In the genomic region with DNA sequence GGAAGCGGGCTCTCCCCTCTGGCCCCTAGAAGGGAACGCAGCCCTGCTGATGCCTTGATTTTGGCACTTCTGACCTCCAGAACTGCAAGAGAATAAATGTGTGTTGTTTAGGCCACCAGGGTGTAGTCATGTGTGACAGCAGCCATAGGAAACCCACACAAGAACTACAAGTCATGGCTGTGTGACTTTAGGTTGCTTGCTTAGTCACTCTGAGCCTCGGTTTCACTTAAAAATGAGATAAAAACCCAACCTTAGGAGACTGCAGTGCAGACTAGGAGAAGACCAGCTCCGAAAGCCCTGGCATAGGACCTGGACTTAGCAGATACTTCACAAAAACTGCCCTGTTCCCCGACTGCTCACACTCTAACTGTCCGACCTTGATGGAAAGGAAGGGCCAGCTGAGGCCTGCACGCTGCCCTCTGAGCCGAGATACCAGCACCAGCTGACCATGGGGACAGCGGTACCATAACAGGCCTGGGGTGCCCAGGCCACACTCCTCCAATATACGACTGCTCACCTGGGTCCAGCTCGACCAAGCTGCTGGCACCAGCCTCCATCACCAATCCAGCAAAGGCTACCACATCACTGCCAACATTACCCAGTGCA, we compare ENCODE assay signal across 2 cellular contexts.
TF ChIP-seq lines count a peak whose summit lies in the region.

No MANE protein-coding gene starts in this region.

TF ChIP-seq in HepG2, 621 proteins besides CTCF, POLR2A, EP300 and RAD21:
- TF ChIP-seq ZNF253 (CRISPR knock-in tag; IDR thresholded peaks at IDR 0.05; ENCODE audit: borderline replicate concordance) (peak; percentile 16; the same call in 1 of the 2 replicates), ZFX (CRISPR knock-in tag; IDR thresholded peaks at IDR 0.05; ENCODE audit: low read depth) (peak; percentile 25; the same call in 1 of the 2 replicates), SYNCRIP (IDR thresholded peaks at IDR 0.05; ENCODE audit: insufficient read depth, low read depth, low read length) (no peak), SPEN (CRISPR knock-in tag; IDR thresholded peaks at IDR 0.05; ENCODE audit: low read depth) (0 out of 2 replicates have a peak, but pooled peaks have one; percentile 5), ZNF768 (CRISPR knock-in tag; IDR thresholded peaks at IDR 0.05) (peak; percentile 90), MIXL1 (CRISPR knock-in tag; IDR thresholded peaks at IDR 0.05) (no peak), NFE2 (CRISPR knock-in tag; IDR thresholded peaks at IDR 0.05) (no peak), MED8 (CRISPR knock-in tag; IDR thresholded peaks at IDR 0.05; ENCODE audit: insufficient replicate concordance) (peak; percentile 45), MED13 (CRISPR knock-in tag; IDR thresholded peaks at IDR 0.05) (no peak), ZEB1 (IDR thresholded peaks at IDR 0.05; ENCODE audit: insufficient replicate concordance, low read depth) (no peak), KMT2A (CRISPR knock-in tag; IDR thresholded peaks at IDR 0.05) (no peak)
- TF ChIP-seq, protein P1, sequence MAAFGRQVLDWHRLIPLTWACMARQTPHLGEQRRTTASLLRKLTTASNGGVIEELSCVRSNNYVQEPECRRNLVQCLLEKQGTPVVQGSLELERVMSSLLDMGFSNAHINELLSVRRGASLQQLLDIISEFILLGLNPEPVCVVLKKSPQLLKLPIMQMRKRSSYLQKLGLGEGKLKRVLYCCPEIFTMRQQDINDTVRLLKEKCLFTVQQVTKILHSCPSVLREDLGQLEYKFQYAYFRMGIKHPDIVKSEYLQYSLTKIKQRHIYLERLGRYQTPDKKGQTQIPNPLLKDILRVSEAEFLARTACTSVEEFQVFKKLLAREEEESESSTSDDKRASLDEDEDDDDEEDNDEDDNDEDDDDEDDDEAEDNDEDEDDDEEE (CRISPR knock-in tag; IDR thresholded peaks at IDR 0.05), result 0 out of 2 replicates have a peak, but pooled peaks have one; percentile 56
- TF ChIP-seq, protein P2, sequence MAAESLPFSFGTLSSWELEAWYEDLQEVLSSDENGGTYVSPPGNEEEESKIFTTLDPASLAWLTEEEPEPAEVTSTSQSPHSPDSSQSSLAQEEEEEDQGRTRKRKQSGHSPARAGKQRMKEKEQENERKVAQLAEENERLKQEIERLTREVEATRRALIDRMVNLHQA (CRISPR knock-in tag; IDR thresholded peaks at IDR 0.05), result no peak
- TF ChIP-seq, protein P3, sequence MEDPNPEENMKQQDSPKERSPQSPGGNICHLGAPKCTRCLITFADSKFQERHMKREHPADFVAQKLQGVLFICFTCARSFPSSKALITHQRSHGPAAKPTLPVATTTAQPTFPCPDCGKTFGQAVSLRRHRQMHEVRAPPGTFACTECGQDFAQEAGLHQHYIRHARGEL (CRISPR knock-in tag; IDR thresholded peaks at IDR 0.05), result 0 out of 2 replicates have a peak, but pooled peaks have one; percentile 29
- TF ChIP-seq, protein P4, sequence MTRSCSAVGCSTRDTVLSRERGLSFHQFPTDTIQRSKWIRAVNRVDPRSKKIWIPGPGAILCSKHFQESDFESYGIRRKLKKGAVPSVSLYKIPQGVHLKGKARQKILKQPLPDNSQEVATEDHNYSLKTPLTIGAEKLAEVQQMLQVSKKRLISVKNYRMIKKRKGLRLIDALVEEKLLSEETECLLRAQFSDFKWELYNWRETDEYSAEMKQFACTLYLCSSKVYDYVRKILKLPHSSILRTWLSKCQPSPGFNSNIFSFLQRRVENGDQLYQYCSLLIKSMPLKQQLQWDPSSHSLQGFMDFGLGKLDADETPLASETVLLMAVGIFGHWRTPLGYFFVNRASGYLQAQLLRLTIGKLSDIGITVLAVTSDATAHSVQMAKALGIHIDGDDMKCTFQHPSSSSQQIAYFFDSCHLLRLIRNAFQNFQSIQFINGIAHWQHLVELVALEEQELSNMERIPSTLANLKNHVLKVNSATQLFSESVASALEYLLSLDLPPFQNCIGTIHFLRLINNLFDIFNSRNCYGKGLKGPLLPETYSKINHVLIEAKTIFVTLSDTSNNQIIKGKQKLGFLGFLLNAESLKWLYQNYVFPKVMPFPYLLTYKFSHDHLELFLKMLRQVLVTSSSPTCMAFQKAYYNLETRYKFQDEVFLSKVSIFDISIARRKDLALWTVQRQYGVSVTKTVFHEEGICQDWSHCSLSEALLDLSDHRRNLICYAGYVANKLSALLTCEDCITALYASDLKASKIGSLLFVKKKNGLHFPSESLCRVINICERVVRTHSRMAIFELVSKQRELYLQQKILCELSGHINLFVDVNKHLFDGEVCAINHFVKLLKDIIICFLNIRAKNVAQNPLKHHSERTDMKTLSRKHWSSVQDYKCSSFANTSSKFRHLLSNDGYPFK (CRISPR knock-in tag; IDR thresholded peaks at IDR 0.05; ENCODE audit: borderline replicate concordance), result no peak
- TF ChIP-seq, protein P5, sequence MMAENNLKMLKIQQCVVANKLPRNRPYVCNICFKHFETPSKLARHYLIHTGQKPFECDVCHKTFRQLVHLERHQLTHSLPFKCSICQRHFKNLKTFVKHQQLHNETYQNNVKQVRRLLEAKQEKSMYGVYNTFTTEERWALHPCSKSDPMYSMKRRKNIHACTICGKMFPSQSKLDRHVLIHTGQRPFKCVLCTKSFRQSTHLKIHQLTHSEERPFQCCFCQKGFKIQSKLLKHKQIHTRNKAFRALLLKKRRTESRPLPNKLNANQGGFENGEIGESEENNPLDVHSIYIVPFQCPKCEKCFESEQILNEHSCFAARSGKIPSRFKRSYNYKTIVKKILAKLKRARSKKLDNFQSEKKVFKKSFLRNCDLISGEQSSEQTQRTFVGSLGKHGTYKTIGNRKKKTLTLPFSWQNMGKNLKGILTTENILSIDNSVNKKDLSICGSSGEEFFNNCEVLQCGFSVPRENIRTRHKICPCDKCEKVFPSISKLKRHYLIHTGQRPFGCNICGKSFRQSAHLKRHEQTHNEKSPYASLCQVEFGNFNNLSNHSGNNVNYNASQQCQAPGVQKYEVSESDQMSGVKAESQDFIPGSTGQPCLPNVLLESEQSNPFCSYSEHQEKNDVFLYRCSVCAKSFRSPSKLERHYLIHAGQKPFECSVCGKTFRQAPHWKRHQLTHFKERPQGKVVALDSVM (CRISPR knock-in tag; IDR thresholded peaks at IDR 0.05), result no peak

TF ChIP-seq in GM12878, 131 proteins besides CTCF, POLR2A, EP300 and RAD21:
- TF ChIP-seq NRF1 (conservative IDR thresholded peaks at IDR 0.05; ENCODE audit: low read depth, low read length) (no peak), PAX5 (IDR thresholded peaks at IDR 0.05; ENCODE audit: borderline replicate concordance, low read depth, low read length) (peak; percentile 28; the same call in 1 of the 2 replicates), ZNF207 (IDR thresholded peaks at IDR 0.05; ENCODE audit: borderline replicate concordance) (no peak), FOXM1 (IDR thresholded peaks at IDR 0.05; ENCODE audit: low read depth, low read length) (no peak)
TF ChIP-seq in GM12878: peak in this region for 1.
